Comparison of ENCODE assay signal across 31 cellular contexts in the genomic region with DNA sequence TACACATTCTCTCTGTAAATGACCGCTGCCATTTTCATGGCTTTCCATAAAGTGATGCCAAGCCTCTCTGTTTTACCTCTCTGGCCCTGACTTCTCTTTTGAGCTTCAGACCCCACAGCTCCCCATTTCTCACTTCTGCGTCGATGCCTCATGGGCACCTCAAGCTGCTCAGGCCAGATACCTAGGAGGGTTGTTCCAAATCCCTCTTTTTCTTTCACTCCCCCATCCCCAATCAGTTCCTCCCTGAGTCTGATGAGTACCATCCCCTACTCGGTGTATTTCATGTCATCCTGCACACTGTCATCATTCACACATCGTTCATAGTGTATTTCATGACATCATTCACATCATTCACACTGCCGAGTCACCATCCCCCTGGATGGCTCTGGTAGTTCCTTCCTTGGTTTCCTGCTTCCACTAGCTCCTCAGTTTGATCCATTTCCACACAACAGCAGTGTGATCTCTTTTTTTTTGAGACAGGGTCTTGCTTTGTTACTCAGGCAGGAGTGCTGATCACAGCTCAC. TPM values are rescaled to one million over a fixed set of nuclear protein-coding genes. Genes with fewer than 3 reads are reported as not detected.
"Had no signal": no experiment of that assay in that cellular context is flagged by ENCODE, and none has a peak within 500 bp of the region (broad histone marks: within the 10 kb centered on the region; RNA-seq: fewer than 3 reads in every experiment).

No MANE protein-coding gene starts in this region.

- DNase-seq: activated CD4-positive, alpha-beta T cell treated with anti-CD3 and anti-CD28 coated beads for 36 hours; activated CD4-positive, alpha-beta T cell treated with anti-CD3 and anti-CD28 coated beads, Interleukin-2, amount 10 ng/mL, durations not matched to agents 7 days and 5 days; activated CD4-positive, alpha-beta T cell treated with anti-CD3 and anti-CD28 coated beads, Interleukin-2, amount 50 U/mL, for 48 hours; activated CD8-positive, alpha-beta memory T cell treated with anti-CD3 and anti-CD28 coated beads, Interleukin-2, amount 50 U/mL, for 4 hours; activated CD8-positive, alpha-beta T cell treated with anti-CD3 and anti-CD28 coated beads, Interleukin-2, amount 10 ng/mL, durations not matched to agents 7 days and 5 days; activated effector memory CD4-positive, alpha-beta T cell treated with Interleukin-2 at 50 U/mL for 16 hours; activated naive CD4-positive, alpha-beta T cell treated with anti-CD3 and anti-CD28 coated beads, Interleukin-2, amount 10 ng/mL, durations not matched to agents 7 days and 5 days; activated T-cell treated with anti-CD3 and anti-CD28 coated beads, Interleukin-2, amount 50 U/mL, for 48 hours; amniotic stem cell; brain microvascular endothelial cell; Karpas-422; KBM-7; NCI-H1105; NCI-H1417 treated with DMSO at 0.1 percent for 48 hours; NCI-H187 treated with DMSO at 0.1 percent for 48 hours; NCI-H2081; NCI-H2171 treated with DMSO at 0.1 percent for 48 hours; NCI-H226; NCI-H446 treated with DMSO at 0.1 percent for 48 hours; NCI-H524 treated with DMSO at 0.1 percent for 48 hours; SHP77; SJCRH30 had no signal

- H3K36me3 Mint-ChIP-seq: activated naive CD4-positive, alpha-beta T cell treated with anti-CD3 and anti-CD28 coated beads, Interleukin-2, amount 10 ng/mL, durations not matched to agents 7 days and 5 days had no signal

- H3K27me3 Mint-ChIP-seq: activated CD4-positive, alpha-beta T cell treated with anti-CD3 and anti-CD28 coated beads, Interleukin-2, amount 10 ng/mL, durations not matched to agents 7 days and 5 days had no signal

- H3K4me1 Mint-ChIP-seq: activated CD4-positive, alpha-beta T cell treated with anti-CD3 and anti-CD28 coated beads for 36 hours; activated CD4-positive, alpha-beta T cell treated with anti-CD3 and anti-CD28 coated beads, Interleukin-2, amount 10 ng/mL, durations not matched to agents 7 days and 5 days; activated naive CD4-positive, alpha-beta T cell treated with anti-CD3 and anti-CD28 coated beads, Interleukin-2, amount 10 ng/mL, durations not matched to agents 7 days and 5 days; central memory CD8-positive, alpha-beta T cell had no signal

- H3K4me3 Mint-ChIP-seq: activated CD4-positive, alpha-beta T cell treated with anti-CD3 and anti-CD28 coated beads for 36 hours; activated CD4-positive, alpha-beta T cell treated with anti-CD3 and anti-CD28 coated beads, Interleukin-2, amount 10 ng/mL, durations not matched to agents 7 days and 5 days; activated CD8-positive, alpha-beta T cell treated with anti-CD3 and anti-CD28 coated beads, Interleukin-2, amount 10 ng/mL, durations not matched to agents 7 days and 5 days; activated naive CD4-positive, alpha-beta T cell treated with anti-CD3 and anti-CD28 coated beads, Interleukin-2, amount 10 ng/mL, durations not matched to agents 7 days and 5 days; activated naive CD8-positive, alpha-beta T cell; central memory CD8-positive, alpha-beta T cell; T-helper 1 cell treated with Interleukin-12 subunit alpha and Interleukin-12 subunit beta and Interleukin-4 antibody, amounts not matched to agents 30 μg/mL and 1 μg/mL, for 36 hours; T-helper 2 cell treated with Interferon-gamma antibody and Interleukin-4, amounts not matched to agents 5 μg/mL and 100 μg/mL, for 36 hours; WTC11 had no signal

- H3K27ac ChIP-seq: brain microvascular endothelial cell, cardiac muscle cell, SJCRH30, SK-N-MC had no signal

- H3K36me3 ChIP-seq: brain microvascular endothelial cell, cardiac muscle cell, SJCRH30 had no signal

- H3K27me3 ChIP-seq: brain microvascular endothelial cell, cardiac muscle cell, SJCRH30 had no signal

- ATAC-seq: activated CD4-positive, alpha-beta T cell treated with anti-CD3 and anti-CD28 coated beads for 36 hours; activated CD4-positive, CD25-positive, alpha-beta regulatory T cell treated with anti-CD3 and anti-CD28 coated beads, Interleukin-2, amount 50 U/mL, for 24 hours; activated CD8-positive, alpha-beta T cell treated with anti-CD3 and anti-CD28 coated beads, Interleukin-2, amount 10 ng/mL, durations not matched to agents 7 days and 5 days; Panc1; WTC11 had no signal

- H3K27ac Mint-ChIP-seq: activated CD4-positive, alpha-beta T cell treated with anti-CD3 and anti-CD28 coated beads for 36 hours; activated CD4-positive, alpha-beta T cell treated with anti-CD3 and anti-CD28 coated beads, Interleukin-2, amount 10 ng/mL, durations not matched to agents 7 days and 5 days; activated CD8-positive, alpha-beta T cell treated with anti-CD3 and anti-CD28 coated beads, Interleukin-2, amount 10 ng/mL, durations not matched to agents 7 days and 5 days; activated naive CD4-positive, alpha-beta T cell treated with anti-CD3 and anti-CD28 coated beads, Interleukin-2, amount 10 ng/mL, durations not matched to agents 7 days and 5 days; activated naive CD8-positive, alpha-beta T cell; T-helper 1 cell treated with Interleukin-12 subunit alpha and Interleukin-12 subunit beta and Interleukin-4 antibody, amounts not matched to agents 30 μg/mL and 1 μg/mL, for 36 hours; T-helper 2 cell treated with Interferon-gamma antibody and Interleukin-4, amounts not matched to agents 5 μg/mL and 100 μg/mL, for 36 hours; WTC11 had no signal

- H3K4me3 ChIP-seq: cardiac muscle cell, SJCRH30, SK-N-MC had no signal

- H3K9me3 Mint-ChIP-seq: activated CD4-positive, alpha-beta T cell treated with anti-CD3 and anti-CD28 coated beads, Interleukin-2, amount 10 ng/mL, durations not matched to agents 7 days and 5 days; activated naive CD4-positive, alpha-beta T cell treated with anti-CD3 and anti-CD28 coated beads, Interleukin-2, amount 10 ng/mL, durations not matched to agents 7 days and 5 days; central memory CD8-positive, alpha-beta T cell; T-helper 1 cell treated with Interleukin-12 subunit alpha and Interleukin-12 subunit beta and Interleukin-4 antibody, amounts not matched to agents 30 μg/mL and 1 μg/mL, for 36 hours; T-helper 2 cell treated with Interferon-gamma antibody and Interleukin-4, amounts not matched to agents 5 μg/mL and 100 μg/mL, for 36 hours had no signal

- H3K4me1 ChIP-seq: SJCRH30 had no signal

RNA-seq across cellular contexts. Expression of a gene that starts 43.1 kb away (rescaled TPM):
- total RNA-seq: activated CD8-positive, alpha-beta T cell treated with anti-CD3 and anti-CD28 coated beads, Interleukin-2, amount 10 ng/mL, durations not matched to agents 7 days and 5 days had no signal
